11 cellular contexts compared by ENCODE assay signal in the genomic region with DNA sequence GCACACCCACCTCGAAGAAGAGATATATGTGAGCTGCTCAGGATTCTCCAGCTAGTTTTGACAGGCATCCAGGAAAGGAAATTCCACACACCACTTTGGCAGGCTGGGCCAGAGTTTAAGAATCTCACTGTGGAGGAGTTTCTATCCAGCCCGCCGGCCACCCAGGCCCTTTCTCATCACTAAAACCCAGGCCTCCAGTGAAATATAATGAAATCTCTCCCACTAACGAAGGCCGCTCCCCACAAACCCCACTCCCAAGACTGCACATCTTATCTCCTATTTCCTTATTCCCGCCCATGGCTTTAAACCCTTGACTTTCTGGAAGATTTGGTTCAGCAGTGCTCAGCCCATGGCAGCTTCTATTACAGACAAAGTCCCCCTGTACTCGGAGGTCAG.
DNase-seq lines count a peak whose midpoint lies in the region; ATAC-seq and TF ChIP-seq lines count a peak whose summit lies in the region.
"Had no signal": no experiment of that assay in that cellular context is flagged by ENCODE, and none has a peak within 500 bp of the region (broad histone marks: within the 10 kb centered on the region; RNA-seq: fewer than 3 reads in every experiment).

No MANE protein-coding gene starts in this region.

- peak overlapping the region; percentile 60 for H3K4me2 ChIP-seq in osteoblast (ENCODE audit: insufficient read depth, low read length)

- peaks cover 5% of the 10 kb centered on the region for H4K20me1 ChIP-seq in osteoblast (ENCODE audit: insufficient read depth, low read length)

- H2AFZ ChIP-seq in osteoblast (ENCODE audit: low read length): no peak overlapping the region

- H3K27me3 ChIP-seq in SJSA1 (replicated peaks) (no peaks in the 10 kb centered on the region), osteoblast (ENCODE audit: insufficient read depth, low read length) (no peaks in the 10 kb centered on the region)

- H3K4me1 ChIP-seq in SJSA1 (replicated peaks) (peaks cover 98% of the 10 kb centered on the region), osteoblast (ENCODE audit: insufficient read depth, low read length) (peaks cover 80% of the 10 kb centered on the region)

- TF ChIP-seq CTCF in fibroblast of the aortic adventitia (IDR thresholded peaks at IDR 0.05; ENCODE audit: insufficient read depth, low read length): no peak
- no peak for TF ChIP-seq CTCF in osteoblast (IDR thresholded peaks at IDR 0.05; ENCODE audit: extremely low read depth, low read depth, low read length)

- DNase-seq in AG08395 (ENCODE audit: low spot score) (peak; percentile 81), SJSA1 (ENCODE audit: low read depth in 1 of 2, low spot score in 2 of 2) (peak; percentile 62 to 63), fibroblast of the aortic adventitia (ENCODE audit: low read depth) (peak; percentile 92), osteoblast (ENCODE audit: insufficient read length, low spot score, missing footprints) (peak; percentile 94), iPS-NIHi11 (ENCODE audit: low spot score) (no peak), GF-D8 (lab: John Stamatoyannopoulos, UW) (no peak)
- DNase-seq: activated CD8-positive, alpha-beta memory T cell treated with anti-CD3 and anti-CD28 coated beads, Interleukin-2, amount 50 U/mL, for 4 hours; NCI-H187 treated with DMSO at 0.1 percent for 48 hours; stimulated activated CD4-positive, alpha-beta T cell treated with anti-CD3 and anti-CD28 coated beads, Interleukin-4, amount 100 ng/mL, for 24 hours had no signal

- H3K9me3 ChIP-seq in SJSA1 (replicated peaks) (no peaks in the 10 kb centered on the region), osteoblast (ENCODE audit: low read depth, low read length) (no peaks in the 10 kb centered on the region)

- ATAC-seq in HG03378 (IDR thresholded peaks at IDR 0.05; ENCODE audit: unreplicated experiment): no peak
- ATAC-seq in HG02938 (IDR thresholded peaks at IDR 0.05; ENCODE audit: unreplicated experiment): no peak

- H3K36me3 ChIP-seq in SJSA1: peaks cover 26% of the 10 kb centered on the region
- H3K36me3 ChIP-seq in osteoblast (ENCODE audit: insufficient read depth, low read length): no peaks in the 10 kb centered on the region

- peaks cover 33% of the 10 kb centered on the region for H3K79me2 ChIP-seq in osteoblast (ENCODE audit: insufficient read depth, low read length)

- peak overlapping the region; percentile 76 for H3K27ac ChIP-seq in SJSA1
- peak overlapping the region; percentile 99 for H3K27ac ChIP-seq in osteoblast (ENCODE audit: low read depth, low read length)

- no peak overlapping the region for H3K4me3 ChIP-seq in SJSA1
- H3K4me3 ChIP-seq in fibroblast of the aortic adventitia (ENCODE audit: low read depth, low read length): no peak overlapping the region
- H3K4me3 ChIP-seq in osteoblast (ENCODE audit: insufficient read depth, low read length): peak overlapping the region; percentile 21

Comparison
In these comparisons a context has a peak if more than half of its experiments do, and no peak if none do; other contexts are left out.
1. DNase-seq: peak in AG08395 (single experiment), SJSA1 (2 of 2), fibroblast of the aortic adventitia (single experiment) and osteoblast (single experiment); none in iPS-NIHi11 (single experiment) and GF-D8 (single experiment).